8 cellular contexts compared by ENCODE assay signal in genomic region chr4:122914292-122914904, GRCh38. TPM values are rescaled to one million over a fixed set of nuclear protein-coding genes. Genes with fewer than 3 reads are reported as not detected.
DNase-seq lines count a peak whose midpoint lies in the region; ATAC-seq and TF ChIP-seq lines count a peak whose summit lies in the region.

No MANE protein-coding gene starts in this region.

- WGBS in psoas muscle, 3 donors: 37 to 49% (median 41%) methylated on average over 4 of the region's 4 CpGs

- H3K9me3 Mint-ChIP-seq in activated CD4-positive, alpha-beta T cell treated with anti-CD3 and anti-CD28 coated beads, Interleukin-2, amount 10 ng/mL, durations not matched to agents 7 days and 5 days: no peaks in the 10 kb centered on the region
- H3K9me3 Mint-ChIP-seq in HFFc6: no peaks in the 10 kb centered on the region
- H3K9me3 Mint-ChIP-seq in CD8-positive, alpha-beta memory T cell: no peaks in the 10 kb centered on the region

- peak in 1 of 4 donors; percentile 54 for ATAC-seq in psoas muscle

- no peak overlapping the region for H3K4me3 Mint-ChIP-seq in activated CD4-positive, alpha-beta T cell treated with anti-CD3 and anti-CD28 coated beads, Interleukin-2, amount 10 ng/mL, durations not matched to agents 7 days and 5 days
- H3K4me3 Mint-ChIP-seq in HFFc6: peak overlapping the region; percentile 59
- no peak overlapping the region for H3K4me3 Mint-ChIP-seq in CD8-positive, alpha-beta memory T cell

- H3K36me3 ChIP-seq in psoas muscle (ENCODE audit: insufficient read depth in 1 of 2, low read depth in 1 of 2): peaks cover 0 to 62% of the 10 kb centered on the region in 2 donors
- no peaks in the 10 kb centered on the region for H3K36me3 ChIP-seq in CD8-positive, alpha-beta memory T cell (ENCODE audit: insufficient read depth, low read length)

- no peaks in the 10 kb centered on the region for H3K27me3 Mint-ChIP-seq in activated CD4-positive, alpha-beta T cell treated with anti-CD3 and anti-CD28 coated beads, Interleukin-2, amount 10 ng/mL, durations not matched to agents 7 days and 5 days
- no peaks in the 10 kb centered on the region; the same call in 1 of the 2 replicates for H3K27me3 Mint-ChIP-seq in HFFc6 (ENCODE audit: insufficient read depth)
- peaks cover 0 to 2% of the 10 kb centered on the region in 2 donors for H3K27me3 Mint-ChIP-seq in CD8-positive, alpha-beta memory T cell

- no peaks in the 10 kb centered on the region for H3K4me1 ChIP-seq in psoas muscle
- no peaks in the 10 kb centered on the region for H3K4me1 ChIP-seq in CD8-positive, alpha-beta memory T cell (ENCODE audit: insufficient read depth, low read length)

- peaks cover 10% of the 10 kb centered on the region for H3K4me1 Mint-ChIP-seq in activated CD4-positive, alpha-beta T cell treated with anti-CD3 and anti-CD28 coated beads, Interleukin-2, amount 10 ng/mL, durations not matched to agents 7 days and 5 days
- H3K4me1 Mint-ChIP-seq in HFFc6 (ENCODE audit: low read depth): peaks cover 85% of the 10 kb centered on the region
- no peaks in the 10 kb centered on the region for H3K4me1 Mint-ChIP-seq in CD8-positive, alpha-beta memory T cell

- H3K27me3 ChIP-seq in psoas muscle (ENCODE audit: insufficient read depth in 3 of 3, low read length in 2 of 3): no peaks in the 10 kb centered on the region
- no peaks in the 10 kb centered on the region for H3K27me3 ChIP-seq in CD8-positive, alpha-beta memory T cell (ENCODE audit: insufficient read depth, low read length, poor library complexity, severe bottlenecking)

- peaks cover 13% of the 10 kb centered on the region for H3K36me3 Mint-ChIP-seq in activated CD4-positive, alpha-beta T cell treated with anti-CD3 and anti-CD28 coated beads, Interleukin-2, amount 10 ng/mL, durations not matched to agents 7 days and 5 days (ENCODE audit: low read depth)
- peaks cover 3% of the 10 kb centered on the region; the same call in 1 of the 2 replicates for H3K36me3 Mint-ChIP-seq in HFFc6 (ENCODE audit: low read depth)
- H3K36me3 Mint-ChIP-seq in CD8-positive, alpha-beta memory T cell: peaks cover 0 to 7% (median 3%) of the 10 kb centered on the region in 3 donors

- CTCF ChIA-PET in activated CD4-positive, alpha-beta T cell treated with anti-CD3 and anti-CD28 coated beads, Interleukin-2, amount 10 ng/mL, durations not matched to agents 7 days and 5 days (lab: Charles Lee): interaction anchor here (0.6 to 1.9 kb wide), 13 partner anchors 8 to 344 kb away, joined by 3 to 11 read pairs (median 4); partner anchors contain the start of gene NUDT6
- CTCF ChIA-PET in CD8-positive, alpha-beta memory T cell (lab: Charles Lee): interaction anchor here (1.1 to 1.4 kb wide), 2 partner anchors 157 to 169 kb away, joined by 3 to 4 read pairs; no protein-coding TSS in a partner anchor

- DNase-seq in activated CD4-positive, alpha-beta T cell treated with anti-CD3 and anti-CD28 coated beads, Interleukin-2, amount 10 ng/mL, durations not matched to agents 7 days and 5 days: peak; percentile 53
- no peak for DNase-seq in activated CD4-positive, alpha-beta T cell treated with anti-CD3 and anti-CD28 coated beads for 48 hours
- DNase-seq in HFFc6 (peak; percentile 58), NCI-H1436 (lab: John Stamatoyannopoulos, UW) (peak; percentile 47), dermis microvascular lymphatic vessel endothelial cell (ENCODE audit: low read depth in 2 of 2) (peak; percentile 58 to 72), psoas muscle (no peak), GM19240 (ENCODE audit: insufficient read length, low spot score) (no peak)
- DNase-seq in CD8-positive, alpha-beta memory T cell: no peak

- intact Hi-C loops in psoas muscle (cut with DNase I): loop anchor here in 1 of 2 donors (5.0 kb wide), 1 partner anchor 162 kb away; no protein-coding TSS in a partner anchor

- POLR2A ChIA-PET in activated CD4-positive, alpha-beta T cell treated with anti-CD3 and anti-CD28 coated beads, Interleukin-2, amount 10 ng/mL, durations not matched to agents 7 days and 5 days (lab: Charles Lee): interaction anchor here (0.5 to 0.6 kb wide), 3 partner anchors 182 to 298 kb away, joined by 3 to 4 read pairs (median 3); no protein-coding TSS in a partner anchor
- POLR2A ChIA-PET in CD8-positive, alpha-beta memory T cell (lab: Charles Lee): no interaction called here

- H3K9me3 ChIP-seq in psoas muscle: no peaks in the 10 kb centered on the region
- H3K9me3 ChIP-seq in CD8-positive, alpha-beta memory T cell (ENCODE audit: low read length): no peaks in the 10 kb centered on the region

- H3K27ac ChIP-seq in psoas muscle: no peak overlapping the region
- H3K27ac ChIP-seq in CD8-positive, alpha-beta memory T cell (ENCODE audit: low read depth, low read length): no peak overlapping the region

- TF ChIP-seq CTCF in HFFc6 (IDR thresholded peaks at IDR 0.05) (peak; percentile 83), psoas muscle (IDR thresholded peaks at IDR 0.05) (peak; percentile 23)

- H3K27ac Mint-ChIP-seq in activated CD4-positive, alpha-beta T cell treated with anti-CD3 and anti-CD28 coated beads, Interleukin-2, amount 10 ng/mL, durations not matched to agents 7 days and 5 days: no peak overlapping the region
- peak overlapping the region; percentile 34 for H3K27ac Mint-ChIP-seq in HFFc6
- no peak overlapping the region for H3K27ac Mint-ChIP-seq in CD8-positive, alpha-beta memory T cell

- H3K4me3 ChIP-seq in psoas muscle: no peak overlapping the region
- no peak overlapping the region for H3K4me3 ChIP-seq in CD8-positive, alpha-beta memory T cell (ENCODE audit: low read length)

RNA-seq across cellular contexts. Expression of gene NUDT6, which starts 8.0 kb away (rescaled TPM):
- total RNA-seq in activated CD4-positive, alpha-beta T cell treated with anti-CD3 and anti-CD28 coated beads, Interleukin-2, amount 10 ng/mL, durations not matched to agents 7 days and 5 days: 10 to 100 TPM; 10.4 to 11.8 TPM
- 1 to 10 TPM; 1.9 to 4.4 (median 3.5) TPM for total RNA-seq in HFFc6 (2021; fragmentation: NEBNext Ultra II Directional; extraction: Animal tissue kit (Norgen Biotek cat#: 25700))
- total RNA-seq in dermis microvascular lymphatic vessel endothelial cell: 4.6 and 4.9 TPM in 2 replicates
- total RNA-seq in psoas muscle: 1 to 10 TPM; 3.7 to 7.6 (median 4.3) TPM
- 1 to 10 TPM; 3.3 to 4.1 (median 3.6) TPM for polyA plus RNA-seq in psoas muscle
- total RNA-seq in CD8-positive, alpha-beta memory T cell: 1 to 10 TPM; 4.3 to 5.5 TPM
- 1.6 TPM for polyA plus RNA-seq in CD8-positive, alpha-beta memory T cell

Comparison
In these comparisons a context has a peak if more than half of its experiments do, and no peak if none do; other contexts are left out.
1. DNase-seq: peak in activated CD4-positive, alpha-beta T cell treated with anti-CD3 and anti-CD28 coated beads, Interleukin-2, amount 10 ng/mL, durations not matched to agents 7 days and 5 days (single experiment), HFFc6 (single experiment), NCI-H1436 (single experiment) and dermis microvascular lymphatic vessel endothelial cell (2 of 2); none in activated CD4-positive, alpha-beta T cell treated with anti-CD3 and anti-CD28 coated beads for 48 hours (single experiment), psoas muscle (0 of 2), GM19240 (single experiment) and CD8-positive, alpha-beta memory T cell (0 of 5).